15 cellular contexts compared by ENCODE assay signal in the genomic region with DNA sequence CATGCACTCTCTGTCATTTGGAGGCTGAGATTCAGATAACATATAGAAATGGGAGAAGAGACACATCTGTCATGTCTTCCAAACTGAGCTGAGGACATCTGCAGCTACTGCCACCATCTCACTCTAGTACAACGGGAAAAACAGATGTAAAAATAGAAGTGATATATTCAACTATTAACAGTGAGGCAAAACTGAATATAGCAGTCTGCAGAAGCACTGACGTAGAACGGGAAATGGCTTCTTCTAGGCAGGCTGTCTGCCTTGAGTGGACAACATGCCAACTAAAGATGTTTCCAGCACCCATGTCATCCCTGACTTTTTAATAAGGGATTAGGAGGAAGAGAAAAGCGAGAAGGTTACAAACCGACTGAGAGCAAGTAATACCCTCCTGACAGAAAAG.
"Had no signal": no experiment of that assay in that cellular context is flagged by ENCODE, and none has a peak within 500 bp of the region (broad histone marks: within the 10 kb centered on the region; RNA-seq: fewer than 3 reads in every experiment).

No MANE protein-coding gene starts in this region.

- H3K4me1 ChIP-seq: adrenal gland, body of pancreas, uterus had no signal

- ATAC-seq: activated T-cell treated with anti-CD3 and anti-CD28 coated beads, Interleukin-2, amount 50 U/mL, for 4 hours; body of pancreas; natural killer cell treated with Interleukin-12 subunit alpha and Interleukin-12 subunit beta and Interleukin-15 and Interleukin-18, amount 100 ng/mL, for 72 hours; sciatic nerve; SK-N-SH treated with all-trans-retinoic acid at 6 μM for 48 hours; stimulated activated naive CD8-positive, alpha-beta T cell treated with anti-CD3 and anti-CD28 coated beads, Interleukin-15, amount 100 ng/mL, for 72 hours had no signal

- H3K36me3 ChIP-seq: uterus had no signal

- H3K9me3 ChIP-seq: adrenal gland, body of pancreas, uterus had no signal

- H3K27ac ChIP-seq: adrenal gland, body of pancreas, epithelial cell of prostate, uterus had no signal

- H3K27me3 ChIP-seq: adrenal gland, body of pancreas, uterus had no signal

- H3K4me3 ChIP-seq: adrenal gland, body of pancreas, uterus had no signal

- DNase-seq: activated CD4-positive, alpha-beta T cell treated with anti-CD3 and anti-CD28 coated beads, Interleukin-2, amount 50 U/mL, for 48 hours; activated effector memory CD4-positive, alpha-beta T cell treated with anti-CD3 and anti-CD28 coated beads, Interleukin-2, amount 50 U/mL, for 16 hours; activated T-cell treated with anti-CD3 and anti-CD28 coated beads, Interleukin-2, amount 50 U/mL, for 4 hours; adrenal gland; body of pancreas; hippocampal formation; mesendoderm; posterior cingulate gyrus; stimulated activated CD4-positive, alpha-beta T cell treated with anti-CD3 and anti-CD28 coated beads, Interleukin-1b, Interleukin-23, amount 100 ng/mL, for 48 hours; stimulated activated naive CD8-positive, alpha-beta T cell treated with anti-CD3 and anti-CD28 coated beads, Interleukin-15, amount 100 ng/mL, for 72 hours; uterus had no signal
